In the genomic region with DNA sequence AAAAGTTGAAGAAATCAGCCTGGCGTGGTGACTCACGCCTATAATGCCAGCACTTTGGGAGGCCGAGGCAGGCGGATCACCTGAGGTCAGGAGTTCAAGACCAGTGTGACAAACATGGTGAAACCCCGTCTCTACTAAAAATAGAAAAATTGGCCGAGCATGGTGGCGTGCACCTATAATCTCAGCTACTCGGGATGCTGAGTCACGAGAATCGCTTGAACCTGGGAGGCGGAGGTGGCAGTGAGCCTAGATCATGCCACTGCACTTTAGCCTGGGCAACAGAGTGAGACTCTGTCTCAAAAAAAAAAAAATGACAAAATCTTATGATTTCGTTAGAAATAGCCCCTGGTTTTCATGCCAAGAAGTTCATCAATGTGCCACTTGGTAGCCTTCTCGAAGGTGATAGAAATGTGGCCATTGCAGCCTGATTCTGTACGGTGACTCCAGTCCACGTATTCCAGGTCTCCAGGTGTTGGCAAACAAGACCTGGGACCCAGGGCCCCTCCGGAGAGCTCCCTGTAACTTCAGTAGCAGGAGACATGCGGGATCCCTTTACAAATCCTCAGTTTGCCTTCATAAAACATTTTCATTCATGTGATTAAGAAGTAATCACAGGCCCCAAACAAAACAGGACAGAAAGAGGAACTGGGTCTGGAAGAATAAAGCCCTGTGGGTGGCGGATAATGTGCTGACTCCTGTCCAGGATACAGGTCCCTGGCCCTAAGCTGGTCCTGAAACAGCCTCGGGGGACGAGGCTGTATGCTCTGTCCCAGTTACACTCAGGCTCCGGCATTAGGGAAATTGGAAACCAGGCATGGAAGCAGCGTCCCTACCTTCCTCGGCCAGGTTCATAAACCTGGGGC, we compare ENCODE assay signal across 2 cellular contexts.
TF ChIP-seq lines count a peak whose summit lies in the region.

No MANE protein-coding gene starts in this region.

TF ChIP-seq in GM12878, 131 proteins besides CTCF, POLR2A, EP300 and RAD21 (continued from another document):
- TF ChIP-seq, protein P1, sequence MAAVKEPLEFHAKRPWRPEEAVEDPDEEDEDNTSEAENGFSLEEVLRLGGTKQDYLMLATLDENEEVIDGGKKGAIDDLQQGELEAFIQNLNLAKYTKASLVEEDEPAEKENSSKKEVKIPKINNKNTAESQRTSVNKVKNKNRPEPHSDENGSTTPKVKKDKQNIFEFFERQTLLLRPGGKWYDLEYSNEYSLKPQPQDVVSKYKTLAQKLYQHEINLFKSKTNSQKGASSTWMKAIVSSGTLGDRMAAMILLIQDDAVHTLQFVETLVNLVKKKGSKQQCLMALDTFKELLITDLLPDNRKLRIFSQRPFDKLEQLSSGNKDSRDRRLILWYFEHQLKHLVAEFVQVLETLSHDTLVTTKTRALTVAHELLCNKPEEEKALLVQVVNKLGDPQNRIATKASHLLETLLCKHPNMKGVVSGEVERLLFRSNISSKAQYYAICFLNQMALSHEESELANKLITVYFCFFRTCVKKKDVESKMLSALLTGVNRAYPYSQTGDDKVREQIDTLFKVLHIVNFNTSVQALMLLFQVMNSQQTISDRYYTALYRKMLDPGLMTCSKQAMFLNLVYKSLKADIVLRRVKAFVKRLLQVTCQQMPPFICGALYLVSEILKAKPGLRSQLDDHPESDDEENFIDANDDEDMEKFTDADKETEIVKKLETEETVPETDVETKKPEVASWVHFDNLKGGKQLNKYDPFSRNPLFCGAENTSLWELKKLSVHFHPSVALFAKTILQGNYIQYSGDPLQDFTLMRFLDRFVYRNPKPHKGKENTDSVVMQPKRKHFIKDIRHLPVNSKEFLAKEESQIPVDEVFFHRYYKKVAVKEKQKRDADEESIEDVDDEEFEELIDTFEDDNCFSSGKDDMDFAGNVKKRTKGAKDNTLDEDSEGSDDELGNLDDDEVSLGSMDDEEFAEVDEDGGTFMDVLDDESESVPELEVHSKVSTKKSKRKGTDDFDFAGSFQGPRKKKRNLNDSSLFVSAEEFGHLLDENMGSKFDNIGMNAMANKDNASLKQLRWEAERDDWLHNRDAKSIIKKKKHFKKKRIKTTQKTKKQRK (IDR thresholded peaks at IDR 0.05; ENCODE audit: low read depth, low read length) = no peak
- no peak for TF ChIP-seq ETV6 (conservative IDR thresholded peaks at IDR 0.05 in 1 of 2, IDR thresholded peaks at IDR 0.05 in 1 of 2; ENCODE audit: borderline replicate concordance in 1 of 2, low read depth in 1 of 2)
- TF ChIP-seq SPI1 (IDR thresholded peaks at IDR 0.05; ENCODE audit: borderline replicate concordance, insufficient read depth, low read depth, low read length) = peak; percentile 67; the same call in 1 of the 2 replicates
- TF ChIP-seq, protein P2, sequence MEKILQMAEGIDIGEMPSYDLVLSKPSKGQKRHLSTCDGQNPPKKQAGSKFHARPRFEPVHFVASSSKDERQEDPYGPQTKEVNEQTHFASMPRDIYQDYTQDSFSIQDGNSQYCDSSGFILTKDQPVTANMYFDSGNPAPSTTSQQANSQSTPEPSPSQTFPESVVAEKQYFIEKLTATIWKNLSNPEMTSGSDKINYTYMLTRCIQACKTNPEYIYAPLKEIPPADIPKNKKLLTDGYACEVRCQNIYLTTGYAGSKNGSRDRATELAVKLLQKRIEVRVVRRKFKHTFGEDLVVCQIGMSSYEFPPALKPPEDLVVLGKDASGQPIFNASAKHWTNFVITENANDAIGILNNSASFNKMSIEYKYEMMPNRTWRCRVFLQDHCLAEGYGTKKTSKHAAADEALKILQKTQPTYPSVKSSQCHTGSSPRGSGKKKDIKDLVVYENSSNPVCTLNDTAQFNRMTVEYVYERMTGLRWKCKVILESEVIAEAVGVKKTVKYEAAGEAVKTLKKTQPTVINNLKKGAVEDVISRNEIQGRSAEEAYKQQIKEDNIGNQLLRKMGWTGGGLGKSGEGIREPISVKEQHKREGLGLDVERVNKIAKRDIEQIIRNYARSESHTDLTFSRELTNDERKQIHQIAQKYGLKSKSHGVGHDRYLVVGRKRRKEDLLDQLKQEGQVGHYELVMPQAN (conservative IDR thresholded peaks at IDR 0.05) = no peak
- no peak for TF ChIP-seq BHLHE40 (IDR thresholded peaks at IDR 0.05; ENCODE audit: borderline replicate concordance in 1 of 2, low read depth in 2 of 2, low read length in 1 of 2)
- TF ChIP-seq, protein P3, sequence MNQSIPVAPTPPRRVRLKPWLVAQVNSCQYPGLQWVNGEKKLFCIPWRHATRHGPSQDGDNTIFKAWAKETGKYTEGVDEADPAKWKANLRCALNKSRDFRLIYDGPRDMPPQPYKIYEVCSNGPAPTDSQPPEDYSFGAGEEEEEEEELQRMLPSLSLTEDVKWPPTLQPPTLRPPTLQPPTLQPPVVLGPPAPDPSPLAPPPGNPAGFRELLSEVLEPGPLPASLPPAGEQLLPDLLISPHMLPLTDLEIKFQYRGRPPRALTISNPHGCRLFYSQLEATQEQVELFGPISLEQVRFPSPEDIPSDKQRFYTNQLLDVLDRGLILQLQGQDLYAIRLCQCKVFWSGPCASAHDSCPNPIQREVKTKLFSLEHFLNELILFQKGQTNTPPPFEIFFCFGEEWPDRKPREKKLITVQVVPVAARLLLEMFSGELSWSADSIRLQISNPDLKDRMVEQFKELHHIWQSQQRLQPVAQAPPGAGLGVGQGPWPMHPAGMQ (IDR thresholded peaks at IDR 0.05; ENCODE audit: borderline replicate concordance) = no peak

TF ChIP-seq in HepG2, 621 proteins besides CTCF, POLR2A, EP300 and RAD21:
- TF ChIP-seq, protein P4, sequence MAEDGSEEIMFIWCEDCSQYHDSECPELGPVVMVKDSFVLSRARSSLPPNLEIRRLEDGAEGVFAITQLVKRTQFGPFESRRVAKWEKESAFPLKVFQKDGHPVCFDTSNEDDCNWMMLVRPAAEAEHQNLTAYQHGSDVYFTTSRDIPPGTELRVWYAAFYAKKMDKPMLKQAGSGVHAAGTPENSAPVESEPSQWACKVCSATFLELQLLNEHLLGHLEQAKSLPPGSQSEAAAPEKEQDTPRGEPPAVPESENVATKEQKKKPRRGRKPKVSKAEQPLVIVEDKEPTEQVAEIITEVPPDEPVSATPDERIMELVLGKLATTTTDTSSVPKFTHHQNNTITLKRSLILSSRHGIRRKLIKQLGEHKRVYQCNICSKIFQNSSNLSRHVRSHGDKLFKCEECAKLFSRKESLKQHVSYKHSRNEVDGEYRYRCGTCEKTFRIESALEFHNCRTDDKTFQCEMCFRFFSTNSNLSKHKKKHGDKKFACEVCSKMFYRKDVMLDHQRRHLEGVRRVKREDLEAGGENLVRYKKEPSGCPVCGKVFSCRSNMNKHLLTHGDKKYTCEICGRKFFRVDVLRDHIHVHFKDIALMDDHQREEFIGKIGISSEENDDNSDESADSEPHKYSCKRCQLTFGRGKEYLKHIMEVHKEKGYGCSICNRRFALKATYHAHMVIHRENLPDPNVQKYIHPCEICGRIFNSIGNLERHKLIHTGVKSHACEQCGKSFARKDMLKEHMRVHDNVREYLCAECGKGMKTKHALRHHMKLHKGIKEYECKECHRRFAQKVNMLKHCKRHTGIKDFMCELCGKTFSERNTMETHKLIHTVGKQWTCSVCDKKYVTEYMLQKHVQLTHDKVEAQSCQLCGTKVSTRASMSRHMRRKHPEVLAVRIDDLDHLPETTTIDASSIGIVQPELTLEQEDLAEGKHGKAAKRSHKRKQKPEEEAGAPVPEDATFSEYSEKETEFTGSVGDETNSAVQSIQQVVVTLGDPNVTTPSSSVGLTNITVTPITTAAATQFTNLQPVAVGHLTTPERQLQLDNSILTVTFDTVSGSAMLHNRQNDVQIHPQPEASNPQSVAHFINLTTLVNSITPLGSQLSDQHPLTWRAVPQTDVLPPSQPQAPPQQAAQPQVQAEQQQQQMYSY (CRISPR knock-in tag; IDR thresholded peaks at IDR 0.05) = peak; percentile 98
- TF ChIP-seq, protein P5, sequence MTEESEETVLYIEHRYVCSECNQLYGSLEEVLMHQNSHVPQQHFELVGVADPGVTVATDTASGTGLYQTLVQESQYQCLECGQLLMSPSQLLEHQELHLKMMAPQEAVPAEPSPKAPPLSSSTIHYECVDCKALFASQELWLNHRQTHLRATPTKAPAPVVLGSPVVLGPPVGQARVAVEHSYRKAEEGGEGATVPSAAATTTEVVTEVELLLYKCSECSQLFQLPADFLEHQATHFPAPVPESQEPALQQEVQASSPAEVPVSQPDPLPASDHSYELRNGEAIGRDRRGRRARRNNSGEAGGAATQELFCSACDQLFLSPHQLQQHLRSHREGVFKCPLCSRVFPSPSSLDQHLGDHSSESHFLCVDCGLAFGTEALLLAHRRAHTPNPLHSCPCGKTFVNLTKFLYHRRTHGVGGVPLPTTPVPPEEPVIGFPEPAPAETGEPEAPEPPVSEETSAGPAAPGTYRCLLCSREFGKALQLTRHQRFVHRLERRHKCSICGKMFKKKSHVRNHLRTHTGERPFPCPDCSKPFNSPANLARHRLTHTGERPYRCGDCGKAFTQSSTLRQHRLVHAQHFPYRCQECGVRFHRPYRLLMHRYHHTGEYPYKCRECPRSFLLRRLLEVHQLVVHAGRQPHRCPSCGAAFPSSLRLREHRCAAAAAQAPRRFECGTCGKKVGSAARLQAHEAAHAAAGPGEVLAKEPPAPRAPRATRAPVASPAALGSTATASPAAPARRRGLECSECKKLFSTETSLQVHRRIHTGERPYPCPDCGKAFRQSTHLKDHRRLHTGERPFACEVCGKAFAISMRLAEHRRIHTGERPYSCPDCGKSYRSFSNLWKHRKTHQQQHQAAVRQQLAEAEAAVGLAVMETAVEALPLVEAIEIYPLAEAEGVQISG (CRISPR knock-in tag; IDR thresholded peaks at IDR 0.05) = 0 out of 2 replicates have a peak, but pooled peaks have one; percentile 14
- TF ChIP-seq HNRNPK (IDR thresholded peaks at IDR 0.05; ENCODE audit: low read depth, low read length, poor library complexity, severe bottlenecking) (no peak), KDM5B (CRISPR knock-in tag; IDR thresholded peaks at IDR 0.05; ENCODE audit: borderline replicate concordance) (no peak), ZNF3 (CRISPR knock-in tag; IDR thresholded peaks at IDR 0.05) (no peak), FOXA3 (CRISPR knock-in tag; IDR thresholded peaks at IDR 0.05) (0 out of 2 replicates have a peak, but pooled peaks have one; percentile 30), FOXA1 (IDR thresholded peaks at IDR 0.05) (no peak), FOXA1 (CRISPR knock-in tag; IDR thresholded peaks at IDR 0.05) (peak; percentile 30; the same call in 1 of the 2 replicates)
- TF ChIP-seq, protein P6, sequence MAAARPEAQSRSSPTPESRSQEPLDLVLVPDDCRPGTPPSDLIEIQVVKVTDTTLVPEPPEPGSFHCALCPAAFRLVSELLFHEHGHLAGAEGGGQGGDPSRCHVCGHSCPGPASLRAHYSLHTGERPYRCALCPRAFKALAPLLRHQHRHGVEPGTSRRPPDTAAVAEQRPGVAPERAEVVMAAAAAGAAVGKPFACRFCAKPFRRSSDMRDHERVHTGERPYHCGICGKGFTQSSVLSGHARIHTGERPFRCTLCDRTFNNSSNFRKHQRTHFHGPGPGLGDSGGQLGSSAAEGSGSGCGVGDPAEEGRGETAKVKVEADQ (CRISPR knock-in tag; IDR thresholded peaks at IDR 0.05; ENCODE audit: borderline replicate concordance) = no peak
